Comparison of ENCODE assay signal across 9 cellular contexts in genomic region chrX:130083656-130084382, GRCh38. TPM values are rescaled to one million over a fixed set of nuclear protein-coding genes. Genes with fewer than 3 reads are reported as not detected.
A peak's percentile ranks its signal among the peaks of the same experiment; 100 is the strongest.
DNase-seq lines count a peak whose midpoint lies in the region; ATAC-seq and TF ChIP-seq lines count a peak whose summit lies in the region.
"Had no signal": no experiment of that assay in that cellular context is flagged by ENCODE, and none has a peak within 500 bp of the region (broad histone marks: within the 10 kb centered on the region; RNA-seq: fewer than 3 reads in every experiment).

No MANE protein-coding gene starts in this region.

- H3K9me2 ChIP-seq in SK-N-SH, result no peaks in the 10 kb centered on the region

- H3K79me2 ChIP-seq in SK-N-SH (ENCODE audit: insufficient read depth), result no peaks in the 10 kb centered on the region

- no peak overlapping the region for H3K4me3 ChIP-seq in thyroid gland (replicated peaks in 1 of 3)
- H3K4me3 ChIP-seq in SK-N-SH (ENCODE audit: low read depth in 2 of 2, low read length in 1 of 2), result no peak overlapping the region

- no peak overlapping the region for H3K9ac ChIP-seq in SK-N-SH

- H3K4me1 Mint-ChIP-seq in HFFc6 (ENCODE audit: low read depth), result peaks cover 47% of the 10 kb centered on the region
- peaks cover 15 to 89% (median 54%) of the 10 kb centered on the region in 4 donors for H3K4me1 Mint-ChIP-seq in naive thymus-derived CD8-positive, alpha-beta T cell

- no peaks in the 10 kb centered on the region for H3K9me3 Mint-ChIP-seq in HFFc6
- H3K9me3 Mint-ChIP-seq in naive thymus-derived CD8-positive, alpha-beta T cell, result no peaks in the 10 kb centered on the region

- TF ChIP-seq RAD21 in SK-N-SH (IDR thresholded peaks at IDR 0.05; ENCODE audit: low read length), result no peak

- no peak for TF ChIP-seq POLR2A in thyroid gland (IDR thresholded peaks at IDR 0.05)

- H3K27ac ChIP-seq in thyroid gland (no peak overlapping the region), SK-N-SH (ENCODE audit: low read depth in 2 of 2, low read length in 1 of 2) (no peak overlapping the region)

- TF ChIP-seq CTCF in HFFc6 (IDR thresholded peaks at IDR 0.05) (no peak), thyroid gland (IDR thresholded peaks at IDR 0.05) (no peak), SK-N-SH (IDR thresholded peaks at IDR 0.05) (no peak)

- H4K20me1 ChIP-seq in SK-N-SH (ENCODE audit: insufficient read depth), result no peaks in the 10 kb centered on the region

- H3K27ac Mint-ChIP-seq in HFFc6, result peak overlapping the region; percentile 50; the same call in 1 of the 2 replicates
- H3K27ac Mint-ChIP-seq in naive thymus-derived CD8-positive, alpha-beta T cell, result peak overlapping the region; percentile 90 to 97 (median 92)

- no peaks in the 10 kb centered on the region for H3K36me3 Mint-ChIP-seq in HFFc6 (ENCODE audit: low read depth)
- H3K36me3 Mint-ChIP-seq in naive thymus-derived CD8-positive, alpha-beta T cell, result peaks cover 0 to 8% (median 0%) of the 10 kb centered on the region in 3 donors

- intact Hi-C loops in thyroid gland (cut with DNase I), result loop anchor here (5.0 kb wide), 1 partner anchor 108 kb away; no protein-coding TSS in a partner anchor

- 75 to 86% methylated on average over 12 to 13 of the region's 15 CpGs for WGBS in thyroid gland, 2 donors
- 72% methylated on average over 15 of the region's 15 CpGs for WGBS in SK-N-SH (ENCODE audit: low lambda C conversion rate)

- no peak overlapping the region for H3K4me3 Mint-ChIP-seq in HFFc6
- peak overlapping the region; percentile 82 to 94 (median 88) for H3K4me3 Mint-ChIP-seq in naive thymus-derived CD8-positive, alpha-beta T cell

- DNase-seq in HFFc6 (no peak), OCI-M1 (lab: John Stamatoyannopoulos, UW) (peak; percentile 83), thyroid gland (no peak), SK-N-SH (no peak), NCI-H446 (lab: John Stamatoyannopoulos, UW) (no peak)
- DNase-seq in naive thymus-derived CD8-positive, alpha-beta T cell, result no peak
- no peak for DNase-seq in activated effector memory CD4-positive, alpha-beta T cell treated with Interleukin-2 at 50 U/mL for 16 hours
- DNase-seq: NCI-H526 had no signal

- H3K27me3 ChIP-seq in thyroid gland (no peaks in the 10 kb centered on the region), SK-N-SH (ENCODE audit: insufficient read depth) (peaks cover 36% of the 10 kb centered on the region; the same call in 1 of the 2 replicates)

- TF ChIP-seq EP300 in SK-N-SH (IDR thresholded peaks at IDR 0.05; ENCODE audit: borderline replicate concordance in 1 of 2, low read depth in 1 of 2, low read length in 1 of 2), result no peak

- no peaks in the 10 kb centered on the region for H3K9me3 ChIP-seq in thyroid gland
- no peaks in the 10 kb centered on the region for H3K9me3 ChIP-seq in SK-N-SH

- no peaks in the 10 kb centered on the region for H3F3A ChIP-seq in SK-N-SH (replicated peaks; ENCODE audit: insufficient read depth)

- CTCF ChIA-PET in SK-N-SH (lab: Yijun Ruan, JAX), result interaction anchor here (1.0 kb wide), 1 partner anchor 36 kb away, joined by 3 read pairs; no protein-coding TSS in a partner anchor

- peaks cover 0 to 11% of the 10 kb centered on the region in 2 donors for H3K4me1 ChIP-seq in thyroid gland
- peaks cover 0 to 17% of the 10 kb centered on the region in 2 experiments; a peak in 1 of 4 replicates for H3K4me1 ChIP-seq in SK-N-SH (ENCODE audit: control insufficient read depth in 1 of 2, insufficient read depth in 2 of 2, low read depth in 1 of 2, low read length in 1 of 2)

- ATAC-seq in GM18498 (IDR thresholded peaks at IDR 0.05; ENCODE audit: unreplicated experiment), result peak; percentile 31
- no peak for ATAC-seq in naive thymus-derived CD8-positive, alpha-beta T cell

- no peaks in the 10 kb centered on the region; the same call in 1 of the 2 replicates for H3K27me3 Mint-ChIP-seq in HFFc6 (ENCODE audit: insufficient read depth)
- H3K27me3 Mint-ChIP-seq in naive thymus-derived CD8-positive, alpha-beta T cell, result no peaks in the 10 kb centered on the region

- H3K36me3 ChIP-seq in thyroid gland (no peaks in the 10 kb centered on the region), SK-N-SH (replicated peaks in 1 of 2; ENCODE audit: control insufficient read depth in 1 of 2, insufficient read depth in 2 of 2, low read length in 1 of 2) (no peaks in the 10 kb centered on the region)

- H2AFZ ChIP-seq in SK-N-SH (ENCODE audit: low read depth), result no peak overlapping the region

- POLR2A ChIA-PET in naive thymus-derived CD8-positive, alpha-beta T cell (lab: Charles Lee), result interaction anchor here (0.6 to 1.0 kb wide), 3 partner anchors 11 to 177 kb away, joined by 3 read pairs; partner anchors contain the start of gene ELF4
- POLR2A ChIA-PET in SK-N-SH (lab: Yijun Ruan, JAX), result no interaction called here

- no peak overlapping the region for H3K4me2 ChIP-seq in SK-N-SH

TF ChIP-seq in SK-N-SH, 30 proteins besides CTCF, POLR2A, EP300 and RAD21:
- TF ChIP-seq NFIC (IDR thresholded peaks at IDR 0.05; ENCODE audit: borderline replicate concordance) (no peak), REST (IDR thresholded peaks at IDR 0.05; ENCODE audit: low read depth, low read length) (no peak), FOXM1 (IDR thresholded peaks at IDR 0.05; ENCODE audit: low read depth) (no peak), USF1 (IDR thresholded peaks at IDR 0.05; ENCODE audit: borderline replicate concordance, low read depth) (no peak), TCF12 (IDR thresholded peaks at IDR 0.05) (no peak), SMC3 (IDR thresholded peaks at IDR 0.05; ENCODE audit: low read depth, low read length) (no peak), YY1 (IDR thresholded peaks at IDR 0.05; ENCODE audit: low read depth) (no peak), RXRA (IDR thresholded peaks at IDR 0.05; ENCODE audit: borderline replicate concordance, low read depth) (no peak), JUND (IDR thresholded peaks at IDR 0.05) (no peak), POLR2AphosphoS5 (IDR thresholded peaks at IDR 0.05; ENCODE audit: low read depth, low read length) (no peak), FOXJ3 (CRISPR knock-in tag; IDR thresholded peaks at IDR 0.05) (no peak), CHD2 (IDR thresholded peaks at IDR 0.05; ENCODE audit: low read length, partially characterized antibody) (no peak)

RNA-seq across cellular contexts. Expression of gene ELF4, which starts 26.5 kb away (rescaled TPM):
- total RNA-seq in HFFc6 (2021; fragmentation: NEBNext Ultra II Directional; extraction: Animal tissue kit (Norgen Biotek cat#: 25700)), result 10 to 100 TPM; 21.9 to 35.9 (median 31.4) TPM
- 10 to 100 TPM; 17.9 to 18.2 TPM for total RNA-seq in naive thymus-derived CD8-positive, alpha-beta T cell
- polyA plus RNA-seq in naive thymus-derived CD8-positive, alpha-beta T cell, result 10 to 100 TPM in 1 of 3 donors, 1 to 10 TPM in 2; 7.7 to 10.9 (median 9.2) TPM
- total RNA-seq in thyroid gland, result 1 to 10 TPM; 2.6 to 6.3 (median 3.8) TPM
- polyA plus RNA-seq in SK-N-SH (2012; rRNA removed), result 7.7 and 9.6 TPM in 2 replicates
- polyA plus RNA-seq in SK-N-SH (2012; cell fraction: cytosol; rRNA removed), result 7.3 and 8.9 TPM in 2 replicates
- polyA plus RNA-seq in SK-N-SH (2012; cell fraction: nucleus; rRNA removed), result 8.2 and 9.4 TPM in 2 replicates
